13 cellular contexts compared by ENCODE assay signal in the genomic region with DNA sequence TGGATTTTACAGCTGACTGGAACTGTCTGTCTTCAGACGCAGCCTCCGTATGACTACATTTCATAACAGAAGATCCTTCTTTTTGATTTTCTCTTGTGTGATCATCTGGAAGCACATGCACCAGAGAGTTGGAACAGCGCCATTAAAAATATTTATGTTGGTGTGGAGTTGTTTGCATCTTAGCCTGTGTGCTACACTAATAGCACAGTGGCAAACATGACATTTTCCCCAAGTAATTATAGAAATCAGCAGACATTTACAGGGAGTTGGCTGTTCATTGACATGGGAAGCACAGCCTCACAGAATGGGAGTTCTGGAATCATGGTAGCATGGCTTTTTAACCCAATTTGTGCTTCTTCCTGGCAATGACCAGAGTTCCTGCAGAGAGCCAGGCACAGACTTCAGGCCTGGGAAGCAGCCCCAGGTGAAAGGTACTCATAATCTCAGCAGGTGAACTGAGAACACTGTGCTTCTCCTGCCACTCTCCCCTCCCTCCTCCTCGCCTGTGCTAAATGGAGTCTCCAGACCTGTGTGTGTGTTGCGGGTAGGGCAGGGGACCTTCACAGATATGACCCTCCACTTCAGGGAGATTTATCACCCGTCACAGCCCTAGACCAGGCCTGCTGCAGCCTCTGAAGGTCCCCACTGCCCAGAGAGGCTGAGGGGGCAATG.
A peak's percentile ranks its signal among the peaks of the same experiment; 100 is the strongest.
DNase-seq lines count a peak whose midpoint lies in the region; ATAC-seq and TF ChIP-seq lines count a peak whose summit lies in the region.
"Had no signal": no experiment of that assay in that cellular context is flagged by ENCODE, and none has a peak within 500 bp of the region (broad histone marks: within the 10 kb centered on the region; RNA-seq: fewer than 3 reads in every experiment).

No MANE protein-coding gene starts in this region.

- dilution Hi-C loops in IMR-90 (cut with HindIII; ENCODE audit: low sequenced_read_pairs, unreplicated experiment): no loop called here

- H2AK5ac ChIP-seq in IMR-90 (ENCODE audit: low read depth, low read length): peak overlapping the region; percentile 58; the same call in 1 of the 2 replicates

- no peaks in the 10 kb centered on the region for H3K36me3 ChIP-seq in IMR-90 (ENCODE audit: control insufficient read depth, insufficient read depth, low read length)
- H3K36me3 ChIP-seq in osteoblast (ENCODE audit: insufficient read depth, low read length): no peaks in the 10 kb centered on the region

- H3K4me2 ChIP-seq in IMR-90 (ENCODE audit: low read depth, low read length): no peak overlapping the region
- H3K4me2 ChIP-seq in osteoblast (ENCODE audit: insufficient read depth, low read length): no peak overlapping the region

- peaks cover 12% of the 10 kb centered on the region for H3K9me1 ChIP-seq in IMR-90 (ENCODE audit: insufficient read depth, low read length)

- no peak overlapping the region for H3K4ac ChIP-seq in IMR-90 (ENCODE audit: low read depth, low read length)

- H3K79me1 ChIP-seq in IMR-90 (ENCODE audit: low read depth in 1 of 2, low read length in 2 of 2): no peaks in the 10 kb centered on the region

- peak overlapping the region; percentile 23 for H2AK9ac ChIP-seq in IMR-90 (replicated peaks; ENCODE audit: low read depth, low read length, poor library complexity)

- TF ChIP-seq CTCF in IMR-90 (conservative IDR thresholded peaks at IDR 0.05; ENCODE audit: low read depth, low read length) (no peak), coronary artery (IDR thresholded peaks at IDR 0.05) (no peak), osteoblast (IDR thresholded peaks at IDR 0.05; ENCODE audit: extremely low read depth, low read depth, low read length) (no peak)

- H3K9ac ChIP-seq in IMR-90 (ENCODE audit: low read depth, low read length): no peak overlapping the region

- H3K4me1 ChIP-seq in IMR-90 (ENCODE audit: control insufficient read depth, insufficient read depth, low read length) (peaks cover 6% of the 10 kb centered on the region; the same call in 1 of the 2 replicates), osteoblast (ENCODE audit: insufficient read depth, low read length) (no peaks in the 10 kb centered on the region)

- H3K9me3 ChIP-seq in IMR-90 (ENCODE audit: control insufficient read depth, insufficient read depth, low read length) (no peaks in the 10 kb centered on the region), osteoblast (ENCODE audit: low read depth, low read length) (no peaks in the 10 kb centered on the region)
- H3K9me3 ChIP-seq: testis had no signal

- CTCF ChIA-PET in IMR-90 (lab: Yijun Ruan, JAX): no interaction called here

- H2BK15ac ChIP-seq in IMR-90 (ENCODE audit: low read depth, low read length): no peak overlapping the region

- H3K27me3 ChIP-seq in IMR-90 (ENCODE audit: control insufficient read depth, insufficient read depth, low read length) (peaks cover 2% of the 10 kb centered on the region; the same call in 1 of the 2 replicates), osteoblast (ENCODE audit: insufficient read depth, low read length) (no peaks in the 10 kb centered on the region)
- H3K27me3 ChIP-seq: testis had no signal

- no peaks in the 10 kb centered on the region for H3K79me2 ChIP-seq in osteoblast (ENCODE audit: insufficient read depth, low read length)

- peak; percentile 64 for ATAC-seq in IMR-90 (ENCODE audit: low read depth)
- no peak for ATAC-seq in GM19328 (IDR thresholded peaks at IDR 0.05; ENCODE audit: unreplicated experiment)
- ATAC-seq: activated naive CD4-positive, alpha-beta T cell treated with anti-CD3 and anti-CD28 coated beads, Interleukin-2, amount 50 U/mL, for 72 hours; CD8-positive, alpha-beta T cell; naive thymus-derived CD8-positive, alpha-beta T cell had no signal

- TF ChIP-seq POLR2A in IMR-90 (IDR thresholded peaks at IDR 0.05; ENCODE audit: low read depth, low read length): no peak

- no peak overlapping the region for H3K27ac ChIP-seq in IMR-90 (ENCODE audit: insufficient read depth, low read length)
- no peak overlapping the region for H3K27ac ChIP-seq in coronary artery
- H3K27ac ChIP-seq in osteoblast (ENCODE audit: low read depth, low read length): no peak overlapping the region
- H3K27ac ChIP-seq: testis had no signal

- no peak for TF ChIP-seq RAD21 in IMR-90 (IDR thresholded peaks at IDR 0.05; ENCODE audit: low read length)

- H2AFZ ChIP-seq in IMR-90 (replicated peaks; ENCODE audit: low read length, poor library complexity) (no peak overlapping the region), osteoblast (ENCODE audit: low read length) (no peak overlapping the region)

- H4K91ac ChIP-seq in IMR-90 (ENCODE audit: insufficient read depth, low read depth, low read length): no peak overlapping the region; the same call in 1 of the 2 replicates

- no peak overlapping the region for H2BK120ac ChIP-seq in IMR-90 (ENCODE audit: low read depth, low read length)

- intact Hi-C loops in IMR-90 (cut with micrococcal nuclease): no loop called here

- in situ Hi-C loops in IMR-90 (cut with MboI; ENCODE audit: low sequenced_read_pairs): no loop called here

- H4K20me1 ChIP-seq in IMR-90 (ENCODE audit: insufficient read depth, low read length) (no peaks in the 10 kb centered on the region), osteoblast (ENCODE audit: insufficient read depth, low read length) (no peaks in the 10 kb centered on the region)

- peak overlapping the region; percentile 31; the same call in 1 of the 2 replicates for H3K18ac ChIP-seq in IMR-90 (ENCODE audit: low read depth, low read length)

- DNase-seq in IMR-90 (peak; percentile 54), NCI-H510A treated with DMSO at 0.1 percent for 48 hours (lab: John Stamatoyannopoulos, UW) (peak; percentile 68), coronary artery (ENCODE audit: low spot score) (peak; percentile 47), osteoblast (ENCODE audit: insufficient read length, low spot score, missing footprints) (peak; percentile 31)
- no peak for DNase-seq in activated CD8-positive, alpha-beta memory T cell treated with anti-CD3 and anti-CD28 coated beads, Interleukin-2, amount 50 U/mL, for 4 hours
- no peak for DNase-seq in stimulated activated naive CD4-positive, alpha-beta T cell (lab: John Stamatoyannopoulos, UW)
- DNase-seq: CD8-positive, alpha-beta T cell; naive thymus-derived CD8-positive, alpha-beta T cell; NK-92 treated with Interleukin-12 subunit alpha and Interleukin-12 subunit beta, amount 100 ng/mL, for 24 hours; small intestine; testis had no signal

- H4K5ac ChIP-seq in IMR-90 (ENCODE audit: low read depth, low read length): no peak overlapping the region

- H3K4me3 ChIP-seq in IMR-90 (ENCODE audit: insufficient read depth, low read depth, low read length): no peak overlapping the region
- H3K4me3 ChIP-seq in coronary artery: no peak overlapping the region
- H3K4me3 ChIP-seq in osteoblast (ENCODE audit: insufficient read depth, low read length): no peak overlapping the region
- H3K4me3 ChIP-seq: testis had no signal

- H3K14ac ChIP-seq in IMR-90 (replicated peaks; ENCODE audit: low read depth, low read length): no peak overlapping the region

- H4K8ac ChIP-seq in IMR-90 (ENCODE audit: low read depth in 2 of 2, low read length in 2 of 2): no peak overlapping the region

- H2BK20ac ChIP-seq in IMR-90 (ENCODE audit: low read depth, low read length): no peak overlapping the region

- POLR2A ChIA-PET in IMR-90 (lab: Charles Lee; ENCODE audit: unreplicated experiment): no interaction called here

- BruUV-seq in IMR-90 (replicated peaks; lab: Mats Ljungman, UMichigan): no TSS peak

- no CpG with 5 or more reads among the region's 6 CpGs for WGBS in IMR-90 (ENCODE audit: extremely low coverage in 2 of 2, insufficient read length in 1 of 2), 2 experiments

- H2BK5ac ChIP-seq in IMR-90 (ENCODE audit: low read depth, low read length, poor library complexity, severe bottlenecking): no peak overlapping the region

- no peak overlapping the region for H3K56ac ChIP-seq in IMR-90 (ENCODE audit: extremely low read depth, insufficient read depth, low read length)

- no peak overlapping the region for H3K23ac ChIP-seq in IMR-90 (ENCODE audit: low read depth, low read length)

TF ChIP-seq in IMR-90, 13 proteins besides CTCF, POLR2A, EP300 and RAD21:
- no peak for TF ChIP-seq NFE2L2 (IDR thresholded peaks at IDR 0.05; ENCODE audit: low read depth, low read length)
- TF ChIP-seq MXI1 (IDR thresholded peaks at IDR 0.05; ENCODE audit: borderline replicate concordance, low read depth, low read length): no peak
- no peak for TF ChIP-seq MAFK (IDR thresholded peaks at IDR 0.05; ENCODE audit: low read depth, low read length)
- TF ChIP-seq, protein P1, sequence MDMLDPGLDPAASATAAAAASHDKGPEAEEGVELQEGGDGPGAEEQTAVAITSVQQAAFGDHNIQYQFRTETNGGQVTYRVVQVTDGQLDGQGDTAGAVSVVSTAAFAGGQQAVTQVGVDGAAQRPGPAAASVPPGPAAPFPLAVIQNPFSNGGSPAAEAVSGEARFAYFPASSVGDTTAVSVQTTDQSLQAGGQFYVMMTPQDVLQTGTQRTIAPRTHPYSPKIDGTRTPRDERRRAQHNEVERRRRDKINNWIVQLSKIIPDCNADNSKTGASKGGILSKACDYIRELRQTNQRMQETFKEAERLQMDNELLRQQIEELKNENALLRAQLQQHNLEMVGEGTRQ (IDR thresholded peaks at IDR 0.05; ENCODE audit: low read depth, low read length): no peak
- no peak for TF ChIP-seq BHLHE40 (IDR thresholded peaks at IDR 0.05; ENCODE audit: low read depth, low read length)
- TF ChIP-seq RFX5 (IDR thresholded peaks at IDR 0.05; ENCODE audit: low read depth, low read length): no peak
- TF ChIP-seq, protein P2, sequence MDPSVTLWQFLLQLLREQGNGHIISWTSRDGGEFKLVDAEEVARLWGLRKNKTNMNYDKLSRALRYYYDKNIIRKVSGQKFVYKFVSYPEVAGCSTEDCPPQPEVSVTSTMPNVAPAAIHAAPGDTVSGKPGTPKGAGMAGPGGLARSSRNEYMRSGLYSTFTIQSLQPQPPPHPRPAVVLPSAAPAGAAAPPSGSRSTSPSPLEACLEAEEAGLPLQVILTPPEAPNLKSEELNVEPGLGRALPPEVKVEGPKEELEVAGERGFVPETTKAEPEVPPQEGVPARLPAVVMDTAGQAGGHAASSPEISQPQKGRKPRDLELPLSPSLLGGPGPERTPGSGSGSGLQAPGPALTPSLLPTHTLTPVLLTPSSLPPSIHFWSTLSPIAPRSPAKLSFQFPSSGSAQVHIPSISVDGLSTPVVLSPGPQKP (IDR thresholded peaks at IDR 0.05; ENCODE audit: borderline replicate concordance, low read depth, low read length): no peak
- TF ChIP-seq FOS (IDR thresholded peaks at IDR 0.05; ENCODE audit: low read depth, low read length): no peak
- TF ChIP-seq MAZ (IDR thresholded peaks at IDR 0.05; ENCODE audit: borderline replicate concordance, low read depth, low read length): no peak
- TF ChIP-seq CHD1 (IDR thresholded peaks at IDR 0.05; ENCODE audit: low read depth, low read length): no peak
- no peak for TF ChIP-seq SMC3 (IDR thresholded peaks at IDR 0.05; ENCODE audit: low read depth, low read length)
- no peak for TF ChIP-seq CEBPB (IDR thresholded peaks at IDR 0.05; ENCODE audit: low read depth, low read length)
TF ChIP-seq in IMR-90: peak in this region for 0.

Comparison
In these comparisons a context has a peak if more than half of its experiments do, and no peak if none do; other contexts are left out.
1. DNase-seq: peak in IMR-90 (single experiment), NCI-H510A treated with DMSO at 0.1 percent for 48 hours (single experiment), coronary artery (single experiment) and osteoblast (single experiment); none in activated CD8-positive, alpha-beta memory T cell treated with anti-CD3 and anti-CD28 coated beads, Interleukin-2, amount 50 U/mL, for 4 hours (single experiment) and stimulated activated naive CD4-positive, alpha-beta T cell (0 of 6).